18 cellular contexts compared by ENCODE assay signal in the genomic region with DNA sequence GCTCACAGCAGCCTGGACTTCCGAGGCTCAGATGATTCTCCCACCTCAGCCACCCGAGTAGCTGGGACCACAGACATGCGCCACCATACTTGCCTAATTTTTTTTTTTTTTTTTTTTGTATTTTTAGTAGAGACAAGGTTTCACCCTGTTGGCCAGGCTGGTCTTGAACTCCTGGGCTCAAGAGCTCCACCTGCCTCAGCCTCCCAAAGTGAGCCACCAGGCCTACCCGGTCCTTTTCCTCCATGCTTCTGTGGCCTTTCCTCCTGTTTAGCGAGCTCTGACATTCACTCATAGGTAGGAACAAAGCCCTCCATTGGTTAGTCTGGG. TPM values are rescaled to one million over a fixed set of nuclear protein-coding genes. Genes with fewer than 3 reads are reported as not detected.
DNase-seq lines count a peak whose midpoint lies in the region; ATAC-seq and TF ChIP-seq lines count a peak whose summit lies in the region.
"Had no signal": no experiment of that assay in that cellular context is flagged by ENCODE, and none has a peak within 500 bp of the region (broad histone marks: within the 10 kb centered on the region; RNA-seq: fewer than 3 reads in every experiment).

No MANE protein-coding gene starts in this region.

- H3K9me3 ChIP-seq in HCT116 (ENCODE audit: control insufficient read depth in 1 of 2, insufficient read depth in 1 of 2, low read depth in 1 of 2, low read length in 2 of 2) (no peaks in the 10 kb centered on the region), MM.1S (replicated peaks; ENCODE audit: insufficient read depth, low read length) (no peaks in the 10 kb centered on the region)
- H3K9me3 ChIP-seq: Caco-2, gastrocnemius medialis, upper lobe of right lung had no signal

- no peak for TF ChIP-seq RAD21 in HCT116 (IDR thresholded peaks at IDR 0.05; ENCODE audit: low read depth)

- H3K27ac ChIP-seq in HCT116 (ENCODE audit: low read depth, low read length): no peak overlapping the region
- H3K27ac ChIP-seq in skin epidermis: peak overlapping the region in 13 of 21 experiments; percentile 12 to 80 (median 57)
- no peak overlapping the region for H3K27ac ChIP-seq in MM.1S (ENCODE audit: low read length)
- H3K27ac ChIP-seq: gastrocnemius medialis, upper lobe of right lung had no signal

- no peak overlapping the region for H3K4me3 ChIP-seq in HCT116 (replicated peaks in 1 of 2; ENCODE audit: low read depth in 1 of 2, low read length in 2 of 2)
- H3K4me3 ChIP-seq in skin epidermis: no peak overlapping the region
- no peak overlapping the region for H3K4me3 ChIP-seq in MM.1S (ENCODE audit: low read length)
- H3K4me3 ChIP-seq: dorsolateral prefrontal cortex, gastrocnemius medialis, upper lobe of right lung had no signal

- no peak for TF ChIP-seq POLR2A in HCT116 (IDR thresholded peaks at IDR 0.05; ENCODE audit: borderline replicate concordance, extremely low read depth, insufficient read depth, insufficient read length)

- H3K9ac ChIP-seq in HCT116 (ENCODE audit: low read length) (no peak overlapping the region), MM.1S (ENCODE audit: low read length) (no peak overlapping the region)

- RAD21 ChIA-PET in HCT116 (lab: Charles Lee; ENCODE audit: low non-redundant PET in 1 of 2, low total read pairs in 2 of 2, uncharacterized antibody in 2 of 2, unreplicated experiment in 2 of 2): interaction anchor here in 1 of 2 experiments (0.7 kb wide), 1 partner anchor 299 kb away, joined by 6 read pairs; no protein-coding TSS in a partner anchor

- H3K4me1 ChIP-seq in HCT116 (ENCODE audit: control insufficient read depth in 1 of 2, insufficient read depth in 2 of 2, low read length in 2 of 2): peaks cover 0 to 8% of the 10 kb centered on the region in 2 experiments; a peak in 1 of 4 replicates
- no peaks in the 10 kb centered on the region for H3K4me1 ChIP-seq in MM.1S (ENCODE audit: low read length)
- H3K4me1 ChIP-seq: Caco-2, gastrocnemius medialis, upper lobe of right lung had no signal

- no peaks in the 10 kb centered on the region for H3K36me3 ChIP-seq in HCT116 (ENCODE audit: control insufficient read depth in 1 of 2, insufficient read depth in 2 of 2, low read length in 2 of 2)
- no peaks in the 10 kb centered on the region for H3K36me3 ChIP-seq in MM.1S (replicated peaks; ENCODE audit: insufficient read depth, low read length)
- H3K36me3 ChIP-seq: gastrocnemius medialis, upper lobe of right lung had no signal

- peak; percentile 20; the same call in 1 of the 2 replicates for ATAC-seq in HCT116
- ATAC-seq in GM21825 (IDR thresholded peaks at IDR 0.05; ENCODE audit: unreplicated experiment): no peak
- ATAC-seq: gastrocnemius medialis, T-cell had no signal

- H3K9me2 ChIP-seq in HCT116 (ENCODE audit: insufficient read depth) (no peaks in the 10 kb centered on the region), MM.1S (replicated peaks; ENCODE audit: insufficient read depth, low read length) (no peaks in the 10 kb centered on the region)

- H3K27me3 ChIP-seq in HCT116 (ENCODE audit: insufficient read depth, low read length) (no peaks in the 10 kb centered on the region), MM.1S (replicated peaks; ENCODE audit: insufficient read depth, low read length) (no peaks in the 10 kb centered on the region)
- H3K27me3 ChIP-seq: dorsolateral prefrontal cortex, gastrocnemius medialis, upper lobe of right lung had no signal

- BruUV-seq in HCT116 (replicated peaks; lab: Mats Ljungman, UMichigan): no TSS peak

- H4K20me1 ChIP-seq in HCT116 (ENCODE audit: insufficient read depth): no peaks in the 10 kb centered on the region
- no peaks in the 10 kb centered on the region for H4K20me1 ChIP-seq in MM.1S (ENCODE audit: insufficient read depth, low read length)

- CTCF ChIA-PET in HCT116 (lab: Charles Lee): interaction anchor here (0.9 kb wide), 1 partner anchor 298 kb away, joined by 3 read pairs; no protein-coding TSS in a partner anchor

- H3K4me2 ChIP-seq in HCT116 (ENCODE audit: low read length) (no peak overlapping the region), MM.1S (ENCODE audit: low read depth, low read length) (no peak overlapping the region)

- DNase-seq in HCT116 (ENCODE audit: low read depth, low spot score): no peak
- peak; percentile 67 for DNase-seq in SK-N-DZ (ENCODE audit: low spot score)
- peak; percentile 52 for DNase-seq in iPS-NIHi7 (ENCODE audit: extremely low spot score)
- no peak for DNase-seq in MM.1S
- no peak for DNase-seq in NCI-H187 treated with DMSO at 0.1 percent for 48 hours (lab: John Stamatoyannopoulos, UW)
- DNase-seq: activated CD4-positive, alpha-beta T cell treated with anti-CD3 and anti-CD28 coated beads, Interleukin-2, amount 50 U/mL, for 1 hour; activated CD8-positive, alpha-beta memory T cell treated with anti-CD3 and anti-CD28 coated beads, Interleukin-2, amount 50 U/mL, for 48 hours; Caco-2; central memory CD4-positive, alpha-beta T cell; gastrocnemius medialis; NCI-H1436 treated with DMSO at 0.1 percent for 48 hours; NCI-H2171 treated with DMSO at 0.1 percent for 48 hours; stimulated activated CD4-positive, alpha-beta T cell treated with anti-CD3 and anti-CD28 coated beads, Interleukin-4, amount 100 ng/mL, for 4 hours; T-cell had no signal

- H3F3A ChIP-seq in MM.1S (ENCODE audit: insufficient read depth, low read length): no peaks in the 10 kb centered on the region

- H2AFZ ChIP-seq in HCT116 (ENCODE audit: low read depth, low read length, poor library complexity, severe bottlenecking) (no peak overlapping the region), MM.1S (ENCODE audit: low read length) (no peak overlapping the region)

- intact Hi-C loops in HCT116 (cut with micrococcal nuclease): no loop called here

- POLR2A ChIA-PET in HCT116 (lab: Charles Lee): no interaction called here

- H3K79me2 ChIP-seq in HCT116 (ENCODE audit: insufficient read depth, low read length): no peaks in the 10 kb centered on the region
- H3K79me2 ChIP-seq in MM.1S (ENCODE audit: low read length): no peaks in the 10 kb centered on the region

- TF ChIP-seq CTCF in HCT116 (IDR thresholded peaks at IDR 0.05 in 2 of 3, conservative IDR thresholded peaks at IDR 0.05 in 1 of 3; ENCODE audit: borderline replicate concordance in 1 of 3, insufficient read depth in 1 of 3, low read depth in 2 of 3, low read length in 2 of 3) (no peak), MM.1S (IDR thresholded peaks at IDR 0.05; ENCODE audit: low read length) (no peak)

TF ChIP-seq in HCT116, 20 proteins besides CTCF, POLR2A, EP300 and RAD21 (continues in another document):
- TF ChIP-seq CEBPB (IDR thresholded peaks at IDR 0.05; ENCODE audit: low read depth) (no peak), FOSL1 (IDR thresholded peaks at IDR 0.05; ENCODE audit: low read depth) (no peak), EGR1 (IDR thresholded peaks at IDR 0.05; ENCODE audit: low read depth) (no peak), YY1 (IDR thresholded peaks at IDR 0.05; ENCODE audit: extremely low read depth, insufficient replicate concordance, low read depth, low read length) (no peak), ZNF274 (IDR thresholded peaks at IDR 0.05; ENCODE audit: low read depth, low read length) (no peak), SRF (IDR thresholded peaks at IDR 0.05; ENCODE audit: low read depth) (no peak), SIN3A (IDR thresholded peaks at IDR 0.05; ENCODE audit: low read depth) (no peak), SP1 (IDR thresholded peaks at IDR 0.05; ENCODE audit: low read depth) (no peak), POLR2AphosphoS5 (IDR thresholded peaks at IDR 0.05; ENCODE audit: low read depth, low read length) (no peak), EZH2phosphoT487 (IDR thresholded peaks at IDR 0.05; ENCODE audit: borderline replicate concordance) (no peak), CBX3 (IDR thresholded peaks at IDR 0.05; ENCODE audit: low read depth) (no peak), TCF7L2 (IDR thresholded peaks at IDR 0.05; ENCODE audit: borderline replicate concordance, extremely low read depth, insufficient read depth, insufficient read length) (no peak), JUND (IDR thresholded peaks at IDR 0.05) (no peak), EZH2 (IDR thresholded peaks at IDR 0.05) (no peak), ZFX (IDR thresholded peaks at IDR 0.05) (no peak)
- TF ChIP-seq, protein P1, sequence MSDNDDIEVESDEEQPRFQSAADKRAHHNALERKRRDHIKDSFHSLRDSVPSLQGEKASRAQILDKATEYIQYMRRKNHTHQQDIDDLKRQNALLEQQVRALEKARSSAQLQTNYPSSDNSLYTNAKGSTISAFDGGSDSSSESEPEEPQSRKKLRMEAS (IDR thresholded peaks at IDR 0.05): no peak
- TF ChIP-seq, protein P2, sequence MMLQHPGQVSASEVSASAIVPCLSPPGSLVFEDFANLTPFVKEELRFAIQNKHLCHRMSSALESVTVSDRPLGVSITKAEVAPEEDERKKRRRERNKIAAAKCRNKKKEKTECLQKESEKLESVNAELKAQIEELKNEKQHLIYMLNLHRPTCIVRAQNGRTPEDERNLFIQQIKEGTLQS (IDR thresholded peaks at IDR 0.05): no peak
- TF ChIP-seq, protein P3, sequence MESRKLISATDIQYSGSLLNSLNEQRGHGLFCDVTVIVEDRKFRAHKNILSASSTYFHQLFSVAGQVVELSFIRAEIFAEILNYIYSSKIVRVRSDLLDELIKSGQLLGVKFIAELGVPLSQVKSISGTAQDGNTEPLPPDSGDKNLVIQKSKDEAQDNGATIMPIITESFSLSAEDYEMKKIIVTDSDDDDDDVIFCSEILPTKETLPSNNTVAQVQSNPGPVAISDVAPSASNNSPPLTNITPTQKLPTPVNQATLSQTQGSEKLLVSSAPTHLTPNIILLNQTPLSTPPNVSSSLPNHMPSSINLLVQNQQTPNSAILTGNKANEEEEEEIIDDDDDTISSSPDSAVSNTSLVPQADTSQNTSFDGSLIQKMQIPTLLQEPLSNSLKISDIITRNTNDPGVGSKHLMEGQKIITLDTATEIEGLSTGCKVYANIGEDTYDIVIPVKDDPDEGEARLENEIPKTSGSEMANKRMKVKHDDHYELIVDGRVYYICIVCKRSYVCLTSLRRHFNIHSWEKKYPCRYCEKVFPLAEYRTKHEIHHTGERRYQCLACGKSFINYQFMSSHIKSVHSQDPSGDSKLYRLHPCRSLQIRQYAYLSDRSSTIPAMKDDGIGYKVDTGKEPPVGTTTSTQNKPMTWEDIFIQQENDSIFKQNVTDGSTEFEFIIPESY (IDR thresholded peaks at IDR 0.05; ENCODE audit: extremely low read depth, insufficient replicate concordance, low read length): no peak

RNA-seq across cellular contexts. Expression of a gene that starts 50.1 kb away (rescaled TPM):
- 37.4 TPM for total RNA-seq in HCT116 (2021; ENCODE audit: unreplicated experiment)
- polyA plus RNA-seq in HCT116 (2012): 14.5 and 20.5 TPM in 2 replicates
- polyA plus RNA-seq in SK-N-DZ (2014; cell fraction: cytosol; rRNA removed): 21.5 and 22.5 TPM in 2 replicates
- 17.4 and 21.4 TPM in 2 replicates for polyA plus RNA-seq in SK-N-DZ (2014; cell fraction: nucleus; rRNA removed)

Comparison
In these comparisons a context has a peak if more than half of its experiments do, and no peak if none do; other contexts are left out.
1. DNase-seq: peak in SK-N-DZ (single experiment) and iPS-NIHi7 (single experiment); none in HCT116 (single experiment), MM.1S (single experiment) and NCI-H187 treated with DMSO at 0.1 percent for 48 hours (single experiment).
2. H3K27ac ChIP-seq: peak in skin epidermis (13 of 21); none in HCT116 (single experiment) and MM.1S (single experiment).